Comparison of ENCODE assay signal across 16 cellular contexts in genomic region chr7:116726713-116727431, GRCh38. TPM values are rescaled to one million over a fixed set of nuclear protein-coding genes. Genes with fewer than 3 reads are reported as not detected.
DNase-seq lines count a peak whose midpoint lies in the region; ATAC-seq, FAIRE-seq and TF ChIP-seq lines count a peak whose summit lies in the region.
"Had no signal": no experiment of that assay in that cellular context is flagged by ENCODE, and none has a peak within 500 bp of the region (broad histone marks: within the 10 kb centered on the region; RNA-seq: fewer than 3 reads in every experiment).

No MANE protein-coding gene starts in this region.

- H2BK12ac ChIP-seq in mesenchymal stem cell (ENCODE audit: low read length in 2 of 2) = no peak overlapping the region

- POLR2A ChIA-PET in endothelial cell of umbilical vein (lab: Charles Lee) = interaction anchor here (1.4 kb wide), 1 partner anchor 10 kb away, joined by 5 read pairs; no protein-coding TSS in a partner anchor

- H3K27me3 Mint-ChIP-seq in stimulated activated naive CD8-positive, alpha-beta T cell treated with anti-CD3 and anti-CD28 coated beads, Interleukin-15, amount 100 ng/mL, for 72 hours = peaks cover 26% of the 10 kb centered on the region
- H3K27me3 Mint-ChIP-seq in immature natural killer cell (ENCODE audit: low read depth in 3 of 3) = peaks cover 0 to 5% (median 0%) of the 10 kb centered on the region in 3 donors

- peak; percentile 78 for FAIRE-seq in endothelial cell of umbilical vein (lab: Jason Lieb, UNC)
- FAIRE-seq: H54 had no signal

- peaks cover 14% of the 10 kb centered on the region for H3K79me1 ChIP-seq in mesenchymal stem cell (replicated peaks; ENCODE audit: low read length, poor library complexity, severe bottlenecking)

- peak overlapping the region in 1 of 2 experiments; percentile 2 for H3K18ac ChIP-seq in mesenchymal stem cell (ENCODE audit: low read depth in 1 of 2, low read length in 2 of 2)

- no peaks in the 10 kb centered on the region for H3K9me3 Mint-ChIP-seq in stimulated activated naive CD8-positive, alpha-beta T cell treated with anti-CD3 and anti-CD28 coated beads, Interleukin-15, amount 100 ng/mL, for 72 hours
- peaks cover 0 to 1% (median 0%) of the 10 kb centered on the region in 6 donors for H3K9me3 Mint-ChIP-seq in immature natural killer cell
- H3K9me3 Mint-ChIP-seq: activated naive CD4-positive, alpha-beta T cell treated with anti-CD3 and anti-CD28 coated beads, Interleukin-2, amount 50 U/mL, for 72 hours; naive thymus-derived CD8-positive, alpha-beta T cell; T-helper 2 cell treated with Interferon-gamma antibody and Interleukin-4, amounts not matched to agents 5 μg/mL and 100 μg/mL, for 36 hours had no signal

- H3K4me2 ChIP-seq in endothelial cell of umbilical vein (ENCODE audit: insufficient read depth, low read length) = peak overlapping the region; percentile 53
- H3K4me2 ChIP-seq in mesenchymal stem cell (ENCODE audit: low read length, poor library complexity, severe bottlenecking) = no peak overlapping the region

- no peak overlapping the region for H3K9ac ChIP-seq in endothelial cell of umbilical vein (replicated peaks; ENCODE audit: extremely low read depth, insufficient read depth, low read length)
- H3K9ac ChIP-seq in mesenchymal stem cell (ENCODE audit: low read length) = peak overlapping the region; percentile 25

- 77% methylated on average over 4 of the region's 4 CpGs for WGBS in mesenchymal stem cell

- no peak for TF ChIP-seq CTCF in endothelial cell of umbilical vein (IDR thresholded peaks at IDR 0.05; ENCODE audit: extremely low read depth in 1 of 2, insufficient read depth in 1 of 2, low read depth in 1 of 2, low read length in 2 of 2)

- no peak overlapping the region for H2BK5ac ChIP-seq in mesenchymal stem cell (ENCODE audit: low read depth, low read length, poor library complexity, severe bottlenecking)

- ATAC-seq in stimulated activated naive CD8-positive, alpha-beta T cell treated with anti-CD3 and anti-CD28 coated beads, Interleukin-15, amount 100 ng/mL, for 72 hours = peak; percentile 35
- no peak for ATAC-seq in stimulated activated naive CD8-positive, alpha-beta T cell treated with anti-CD3 and anti-CD28 coated beads, Interleukin-15, Interleukin-2, amounts not matched to agents 100 U/mL and 50 U/mL, for 24 hours
- ATAC-seq in GM21367 (IDR thresholded peaks at IDR 0.05; ENCODE audit: unreplicated experiment) = no peak
- ATAC-seq: activated naive CD4-positive, alpha-beta T cell treated with anti-CD3 and anti-CD28 coated beads, Interleukin-2, amount 50 U/mL, for 72 hours; naive thymus-derived CD8-positive, alpha-beta T cell had no signal

- H3K36me3 ChIP-seq in endothelial cell of umbilical vein (ENCODE audit: control insufficient read depth in 2 of 2, extremely low read depth in 1 of 2, insufficient read depth in 2 of 2, low read length in 2 of 2) (no peaks in the 10 kb centered on the region), mesenchymal stem cell (ENCODE audit: control insufficient read depth in 1 of 2, insufficient read depth in 2 of 2, low read depth in 1 of 2, low read length in 2 of 2) (peaks cover 0 to 8% of the 10 kb centered on the region in 2 experiments)

- no peaks in the 10 kb centered on the region for H3K9me1 ChIP-seq in endothelial cell of umbilical vein (replicated peaks; ENCODE audit: control insufficient read depth, extremely low read depth, insufficient read depth, low read length)

- no peak overlapping the region for H4K91ac ChIP-seq in mesenchymal stem cell (ENCODE audit: low read length)

- H3K4me3 Mint-ChIP-seq in stimulated activated naive CD8-positive, alpha-beta T cell treated with anti-CD3 and anti-CD28 coated beads, Interleukin-15, amount 100 ng/mL, for 72 hours = no peak overlapping the region
- H3K4me3 Mint-ChIP-seq in immature natural killer cell = peak overlapping the region in 1 of 5 donors; percentile 17
- H3K4me3 Mint-ChIP-seq: naive thymus-derived CD8-positive, alpha-beta T cell; T-helper 2 cell treated with Interferon-gamma antibody and Interleukin-4, amounts not matched to agents 5 μg/mL and 100 μg/mL, for 36 hours had no signal

- no peak for DNase-seq in stimulated activated naive CD8-positive, alpha-beta T cell treated with anti-CD3 and anti-CD28 coated beads, Interleukin-15, amount 100 ng/mL, for 72 hours
- DNase-seq in stimulated activated naive CD8-positive, alpha-beta T cell treated with anti-CD3 and anti-CD28 coated beads, Interleukin-15, Interleukin-2, amounts not matched to agents 100 U/mL and 50 U/mL, for 24 hours = no peak
- DNase-seq in endothelial cell of umbilical vein (ENCODE audit: low read depth, low spot score) = no peak
- DNase-seq in mesenchymal stem cell = no peak
- DNase-seq in posterior cingulate gyrus = no peak
- DNase-seq in GDM1 (lab: John Stamatoyannopoulos, UW) = no peak
- no peak for DNase-seq in immature natural killer cell
- DNase-seq: activated CD4-positive, alpha-beta T cell treated with anti-CD3 and anti-CD28 coated beads for 4 hours; naive thymus-derived CD8-positive, alpha-beta T cell; NCI-H2227 treated with DMSO at 0.1 percent for 48 hours; NK-92 treated with Interleukin-12 subunit alpha and Interleukin-12 subunit beta, amount 100 ng/mL, for 24 hours; SIG-M5 had no signal

- CTCF ChIA-PET in endothelial cell of umbilical vein (lab: Charles Lee) = interaction anchor here (0.8 to 3.1 kb wide), 13 partner anchors 10 to 135 kb away, joined by 3 to 18 read pairs (median 4); partner anchors contain the start of gene MET

- no peak overlapping the region for H3K14ac ChIP-seq in mesenchymal stem cell (ENCODE audit: low read length in 2 of 2)

- H3K79me2 ChIP-seq in endothelial cell of umbilical vein (ENCODE audit: control insufficient read depth, insufficient read depth, low read length) = no peaks in the 10 kb centered on the region

- H3K4me1 ChIP-seq in endothelial cell of umbilical vein (ENCODE audit: control insufficient read depth, extremely low read depth, insufficient read depth, low read length) = peaks cover 17% of the 10 kb centered on the region
- peaks cover 12% of the 10 kb centered on the region for H3K4me1 ChIP-seq in mesenchymal stem cell (ENCODE audit: control insufficient read depth, insufficient read depth, low read depth, low read length)

- no peak overlapping the region for H2AK5ac ChIP-seq in mesenchymal stem cell (ENCODE audit: low read length, severe bottlenecking)

- H4K8ac ChIP-seq in mesenchymal stem cell (ENCODE audit: low read length) = no peak overlapping the region

- H3K36me3 Mint-ChIP-seq in immature natural killer cell = no peaks in the 10 kb centered on the region
- H3K36me3 Mint-ChIP-seq: activated naive CD4-positive, alpha-beta T cell treated with anti-CD3 and anti-CD28 coated beads, Interleukin-2, amount 50 U/mL, for 72 hours; naive thymus-derived CD8-positive, alpha-beta T cell had no signal

- dilution Hi-C loops in endothelial cell of umbilical vein (cut with MboI; ENCODE audit: extremely low pct_ligation_motif_present, low sequenced_read_pairs) = no loop called here

- H3K23ac ChIP-seq in mesenchymal stem cell (ENCODE audit: low read length in 2 of 2) = no peak overlapping the region

- H3K27ac Mint-ChIP-seq in stimulated activated naive CD8-positive, alpha-beta T cell treated with anti-CD3 and anti-CD28 coated beads, Interleukin-15, amount 100 ng/mL, for 72 hours = no peak overlapping the region
- no peak overlapping the region for H3K27ac Mint-ChIP-seq in immature natural killer cell
- H3K27ac Mint-ChIP-seq: naive thymus-derived CD8-positive, alpha-beta T cell; T-helper 2 cell treated with Interferon-gamma antibody and Interleukin-4, amounts not matched to agents 5 μg/mL and 100 μg/mL, for 36 hours had no signal

- no peaks in the 10 kb centered on the region for H3K27me3 ChIP-seq in endothelial cell of umbilical vein (ENCODE audit: control insufficient read depth in 2 of 2, insufficient read depth in 2 of 2, low read length in 2 of 2)
- H3K27me3 ChIP-seq in mesenchymal stem cell (ENCODE audit: control insufficient read depth in 1 of 2, insufficient read depth in 1 of 2, low read length in 2 of 2) = no peaks in the 10 kb centered on the region

- no peak for TF ChIP-seq POLR2A in endothelial cell of umbilical vein (IDR thresholded peaks at IDR 0.05; ENCODE audit: low read depth, low read length)

- no peak overlapping the region for H2BK120ac ChIP-seq in mesenchymal stem cell (ENCODE audit: low read depth, low read length)

- H2AFZ ChIP-seq in endothelial cell of umbilical vein (ENCODE audit: low read depth, low read length) (no peak overlapping the region), mesenchymal stem cell (ENCODE audit: low read depth, low read length) (no peak overlapping the region)

- H3K4me3 ChIP-seq in endothelial cell of umbilical vein (replicated peaks in 1 of 3; ENCODE audit: insufficient read depth in 1 of 3, low read depth in 1 of 3, low read length in 3 of 3) (no peak overlapping the region), mesenchymal stem cell (ENCODE audit: insufficient read depth in 1 of 2, low read depth in 1 of 2, low read length in 2 of 2) (no peak overlapping the region)

- H3K4me1 Mint-ChIP-seq in stimulated activated naive CD8-positive, alpha-beta T cell treated with anti-CD3 and anti-CD28 coated beads, Interleukin-15, amount 100 ng/mL, for 72 hours = no peaks in the 10 kb centered on the region
- H3K4me1 Mint-ChIP-seq in immature natural killer cell = no peaks in the 10 kb centered on the region
- H3K4me1 Mint-ChIP-seq: naive thymus-derived CD8-positive, alpha-beta T cell had no signal

- H3K27ac ChIP-seq in endothelial cell of umbilical vein (ENCODE audit: insufficient read depth, low read depth, low read length) = no peak overlapping the region
- no peak overlapping the region for H3K27ac ChIP-seq in mesenchymal stem cell (ENCODE audit: low read length, poor library complexity, severe bottlenecking)

- no peaks in the 10 kb centered on the region for H4K20me1 ChIP-seq in endothelial cell of umbilical vein (replicated peaks; ENCODE audit: control insufficient read depth, extremely low read depth, insufficient read depth, low read length)

- BruUV-seq in endothelial cell of umbilical vein (replicated peaks; lab: Mats Ljungman, UMichigan) = no TSS peak

- intact Hi-C loops in endothelial cell of umbilical vein (cut with micrococcal nuclease) = no loop called here
- intact Hi-C loops in posterior cingulate gyrus (cut with DNase I) = no loop called here

- H3K9me3 ChIP-seq in endothelial cell of umbilical vein (replicated peaks; ENCODE audit: control insufficient read depth, insufficient read depth, low read length) (no peaks in the 10 kb centered on the region), mesenchymal stem cell (ENCODE audit: control insufficient read depth, low read length) (no peaks in the 10 kb centered on the region)

- no peak overlapping the region for H3K4ac ChIP-seq in mesenchymal stem cell (ENCODE audit: low read depth in 1 of 2, low read length in 2 of 2)

- no peak overlapping the region for H2BK15ac ChIP-seq in mesenchymal stem cell (ENCODE audit: low read depth, poor library complexity, severe bottlenecking)

RNA-seq across cellular contexts. Expression of gene MET, which starts 54.9 kb away (rescaled TPM):
- total RNA-seq in endothelial cell of umbilical vein = 44.5 and 52.0 TPM in 2 replicates
- polyA plus RNA-seq in endothelial cell of umbilical vein (17.3 and 21.1 TPM in 2 replicates), immature natural killer cell (not detected)
- 14.8 and 15.4 TPM in 2 replicates for polyA plus RNA-seq in endothelial cell of umbilical vein (2011; cell fraction: cytosol; rRNA removed)
- polyA plus RNA-seq in endothelial cell of umbilical vein (2011; cell fraction: nucleus; rRNA removed) = 22.6 and 27.7 TPM in 2 replicates
- polyA plus RNA-seq in endothelial cell of umbilical vein (2012) = 25.9 and 41.7 TPM in 2 replicates
- polyA minus RNA-seq in endothelial cell of umbilical vein = 124 and 136 TPM in 2 replicates
- 60.3 TPM for polyA minus RNA-seq in endothelial cell of umbilical vein (2011; cell fraction: cytosol; rRNA and poly(A)+ RNA removed)
- 95.6 and 142 TPM in 2 replicates for polyA minus RNA-seq in endothelial cell of umbilical vein (2011; cell fraction: nucleus; rRNA and poly(A)+ RNA removed)
- polyA plus RNA-seq in mesenchymal stem cell (2013, experiment 1 of 2) = 0.19 TPM
- 0.38 TPM for polyA plus RNA-seq in mesenchymal stem cell (2013, experiment 2 of 2)
- total RNA-seq: naive thymus-derived CD8-positive, alpha-beta T cell had no signal
- polyA plus RNA-seq: naive thymus-derived CD8-positive, alpha-beta T cell had no signal

Comparison
In these comparisons a context has a peak if more than half of its experiments do, and no peak if none do; other contexts are left out.
1. RNA of gene MET, which starts 54.9 kb away (polyA plus RNA-seq): 14.8 to 41.7 TPM in endothelial cell of umbilical vein; not detected in immature natural killer cell; every median in the first group is over 10 times any median in the second.